Comparison of ENCODE assay signal across 19 cellular contexts in the genomic region with DNA sequence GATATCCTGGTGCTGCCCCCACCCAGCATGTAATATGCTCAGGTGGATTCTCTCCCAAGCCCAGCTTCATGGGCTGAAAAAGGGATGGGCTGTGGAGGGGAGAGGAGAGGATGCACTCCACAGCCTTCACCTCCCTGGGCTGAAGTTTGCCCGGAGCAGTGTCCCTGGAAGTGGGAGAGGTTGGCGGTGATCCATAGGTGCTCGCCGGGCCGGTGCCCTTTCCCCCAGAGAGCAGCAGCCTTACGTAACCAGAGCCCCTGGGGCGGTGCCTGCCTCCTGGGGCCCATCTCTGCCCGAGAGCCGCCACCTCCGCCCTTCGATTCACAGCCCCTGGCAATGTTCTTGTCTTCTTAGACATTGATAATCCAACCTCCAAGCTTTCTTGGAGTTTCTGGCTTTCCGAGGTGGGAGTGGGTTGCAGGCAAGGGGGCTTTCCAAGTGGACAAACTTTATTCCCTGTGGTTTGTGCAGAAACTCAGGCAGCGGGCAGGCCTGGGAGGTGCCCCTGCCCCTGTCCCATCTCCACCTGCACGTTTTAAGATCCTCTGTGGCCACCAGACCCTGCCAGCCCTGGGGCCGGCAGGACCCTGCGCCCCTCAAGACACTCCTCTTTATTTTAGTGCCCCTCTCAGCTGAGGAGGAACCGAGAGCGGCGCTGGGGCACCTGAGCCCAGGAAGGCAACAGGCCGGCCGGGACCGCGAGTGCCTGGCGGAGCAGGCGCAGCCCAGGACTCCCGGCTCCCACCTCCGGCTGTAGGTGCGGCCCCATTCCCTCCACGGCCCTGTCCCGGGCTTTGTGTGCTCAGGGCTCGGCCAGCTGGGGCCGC. TPM values are rescaled to one million over a fixed set of nuclear protein-coding genes. Genes with fewer than 3 reads are reported as not detected.
DNase-seq lines count a peak whose midpoint lies in the region; ATAC-seq, FAIRE-seq and TF ChIP-seq lines count a peak whose summit lies in the region.
"Had no signal": no experiment of that assay in that cellular context is flagged by ENCODE, and none has a peak within 500 bp of the region (broad histone marks: within the 10 kb centered on the region; RNA-seq: fewer than 3 reads in every experiment).

No MANE protein-coding gene starts in this region.

- peaks cover 52% of the 10 kb centered on the region for H3K79me2 ChIP-seq in K562 (ENCODE audit: control insufficient read depth, insufficient read depth, low read length)

- WGBS in K562 (ENCODE audit: insufficient coverage, low coverage, missing lambda C conversion rate): 93% methylated on average over 19 of the region's 32 CpGs
- 21% methylated on average over 10 of the region's 32 CpGs for WGBS in right lobe of liver (ENCODE audit: insufficient coverage, low coverage, low lambda C conversion rate, missing lambda C conversion rate)
- WGBS in upper lobe of left lung, 2 donors: 55 to 63% methylated on average over 16 to 28 of the region's 32 CpGs

- H3K9me3 ChIP-seq in K562 (replicated peaks; ENCODE audit: control insufficient read depth, insufficient read depth, low read depth, low read length): no peaks in the 10 kb centered on the region
- H3K9me3 ChIP-seq in right lobe of liver: no peaks in the 10 kb centered on the region
- H3K9me3 ChIP-seq in upper lobe of left lung: no peaks in the 10 kb centered on the region
- H3K9me3 ChIP-seq: ascending aorta had no signal

- CTCF ChIA-PET in K562 (lab: Yijun Ruan, JAX; ENCODE audit: low intra/inter-chr PET ratio): no interaction called here

- peaks cover 14% of the 10 kb centered on the region for H3K36me3 Mint-ChIP-seq in activated naive CD8-positive, alpha-beta T cell treated with anti-CD3 and anti-CD28 coated beads for 36 hours
- peaks cover 9% of the 10 kb centered on the region for H3K36me3 Mint-ChIP-seq in activated naive CD8-positive, alpha-beta T cell treated with anti-CD3 and anti-CD28 coated beads, Interleukin-2, amount 50 U/mL, for 24 hours (ENCODE audit: low read depth)

- H4K20me1 ChIP-seq in K562 (replicated peaks; ENCODE audit: control insufficient read depth, insufficient read depth, low read length): no peaks in the 10 kb centered on the region

- H3K4me1 ChIP-seq in K562 (replicated peaks in 1 of 2; ENCODE audit: control insufficient read depth in 2 of 2, insufficient read depth in 2 of 2, low read length in 2 of 2) (peaks cover 4 to 88% of the 10 kb centered on the region in 2 experiments; a peak in 3 of 5 replicates), right lobe of liver (peaks cover 0 to 50% (median 17%) of the 10 kb centered on the region in 4 donors), upper lobe of left lung (peaks cover 38 to 94% (median 61%) of the 10 kb centered on the region in 4 donors)

- in situ Hi-C loops in K562 (cut with MboI): no loop called here

- H3K27me3 ChIP-seq in K562 (ENCODE audit: control insufficient read depth in 2 of 2, insufficient read depth in 2 of 2, low read length in 2 of 2): no peaks in the 10 kb centered on the region
- H3K27me3 ChIP-seq in right lobe of liver: no peaks in the 10 kb centered on the region
- no peaks in the 10 kb centered on the region for H3K27me3 ChIP-seq in upper lobe of left lung
- H3K27me3 ChIP-seq: ascending aorta had no signal

- no peak overlapping the region for H2AFZ ChIP-seq in K562 (ENCODE audit: low read depth, low read length)

- no peak for TF ChIP-seq RAD21 in K562 (CRISPR knock-in tag; conservative IDR thresholded peaks at IDR 0.05 in 1 of 2, IDR thresholded peaks at IDR 0.05 in 1 of 2)

- no peak for TF ChIP-seq CTCF in K562 (IDR thresholded peaks at IDR 0.05 in 2 of 3, conservative IDR thresholded peaks at IDR 0.05 in 1 of 3; ENCODE audit: insufficient read depth in 2 of 3, low read depth in 1 of 3, low read length in 3 of 3)
- TF ChIP-seq CTCF in right lobe of liver (IDR thresholded peaks at IDR 0.05): no peak
- TF ChIP-seq CTCF in upper lobe of left lung (IDR thresholded peaks at IDR 0.05): no peak

- no peak overlapping the region for H3K4me3 ChIP-seq in K562
- H3K4me3 ChIP-seq in right lobe of liver: peak overlapping the region; percentile 9 to 88 (median 72)
- no peak overlapping the region for H3K4me3 ChIP-seq in upper lobe of left lung
- H3K4me3 ChIP-seq: ascending aorta had no signal

- intact Hi-C loops in K562 (cut with micrococcal nuclease) (no loop called here), right lobe of liver (cut with DNase I) (no loop called here)

- peaks cover 51% of the 10 kb centered on the region; the same call in 2 of the 3 replicates for H3K36me3 ChIP-seq in K562 (ENCODE audit: control insufficient read depth, insufficient read depth, low read length)
- no peaks in the 10 kb centered on the region for H3K36me3 ChIP-seq in right lobe of liver
- no peaks in the 10 kb centered on the region for H3K36me3 ChIP-seq in upper lobe of left lung
- H3K36me3 ChIP-seq: ascending aorta had no signal

- H3K9me3 Mint-ChIP-seq in activated naive CD8-positive, alpha-beta T cell treated with anti-CD3 and anti-CD28 coated beads for 36 hours: no peaks in the 10 kb centered on the region
- no peaks in the 10 kb centered on the region for H3K9me3 Mint-ChIP-seq in activated naive CD8-positive, alpha-beta T cell treated with anti-CD3 and anti-CD28 coated beads, Interleukin-2, amount 50 U/mL, for 24 hours
- H3K9me3 Mint-ChIP-seq: activated T-helper 17 cell treated with anti-CD3 and anti-CD28 coated beads, Interleukin-2, amount 50 U/mL, for 72 hours; stimulated activated effector memory CD8-positive, alpha-beta T cell treated with anti-CD3 and anti-CD28 coated beads, Interleukin-12 subunit alpha, Interleukin-12 subunit beta, amount 100 ng/mL, for 72 hours had no signal

- H3K4me3 Mint-ChIP-seq in activated naive CD8-positive, alpha-beta T cell treated with anti-CD3 and anti-CD28 coated beads for 36 hours: no peak overlapping the region
- H3K4me3 Mint-ChIP-seq in activated naive CD8-positive, alpha-beta T cell treated with anti-CD3 and anti-CD28 coated beads, Interleukin-2, amount 50 U/mL, for 24 hours: no peak overlapping the region
- H3K4me3 Mint-ChIP-seq: activated T-helper 17 cell treated with anti-CD3 and anti-CD28 coated beads, Interleukin-2, amount 50 U/mL, for 72 hours had no signal

- H3K27ac Mint-ChIP-seq in activated naive CD8-positive, alpha-beta T cell treated with anti-CD3 and anti-CD28 coated beads for 36 hours: peak overlapping the region; percentile 11
- H3K27ac Mint-ChIP-seq in activated naive CD8-positive, alpha-beta T cell treated with anti-CD3 and anti-CD28 coated beads, Interleukin-2, amount 50 U/mL, for 24 hours: no peak overlapping the region
- H3K27ac Mint-ChIP-seq: activated T-helper 17 cell treated with anti-CD3 and anti-CD28 coated beads, Interleukin-2, amount 50 U/mL, for 72 hours; stimulated activated effector memory CD8-positive, alpha-beta T cell treated with anti-CD3 and anti-CD28 coated beads, Interleukin-12 subunit alpha, Interleukin-12 subunit beta, amount 100 ng/mL, for 72 hours had no signal

- DNase-seq in activated naive CD8-positive, alpha-beta T cell treated with anti-CD3 and anti-CD28 coated beads for 36 hours: no peak
- no peak for DNase-seq in activated naive CD8-positive, alpha-beta T cell treated with anti-CD3 and anti-CD28 coated beads, Interleukin-2, amount 50 U/mL, for 24 hours
- DNase-seq in K562 (ENCODE audit: extremely low read depth in 1 of 4, low spot score in 3 of 4): no peak
- peak; percentile 87 to 94 (median 88) for DNase-seq in right lobe of liver
- peak; percentile 77 to 78 for DNase-seq in upper lobe of left lung
- no peak for DNase-seq in inferior parietal cortex (ENCODE audit: extremely low spot score)
- no peak for DNase-seq in cerebellar cortex (ENCODE audit: low spot score)
- no peak for DNase-seq in EL
- DNase-seq: activated CD4-positive, alpha-beta T cell treated with anti-CD3 and anti-CD28 coated beads, Interleukin-2, amount 50 U/mL, for 4 hours; effector memory CD4-positive, alpha-beta T cell; KBM-7; NCI-H187 treated with DMSO at 0.1 percent for 48 hours; retina; stimulated activated CD4-positive, alpha-beta T cell treated with anti-CD3 and anti-CD28 coated beads, Interleukin-4, amount 100 ng/mL, for 4 hours had no signal

- peak overlapping the region in 1 of 2 experiments; percentile 85; a peak in 1 of 4 replicates for H3K9ac ChIP-seq in K562 (ENCODE audit: insufficient read depth in 1 of 2, low read depth in 2 of 2, low read length in 2 of 2)

- ATAC-seq in activated naive CD8-positive, alpha-beta T cell treated with anti-CD3 and anti-CD28 coated beads, Interleukin-2, amount 50 U/mL, for 24 hours: no peak
- ATAC-seq in K562: no peak
- peak; percentile 13 to 41 (median 36) for ATAC-seq in right lobe of liver
- no peak for ATAC-seq in upper lobe of left lung (ENCODE audit: low FRiP score in 2 of 2)
- ATAC-seq: activated T-helper 17 cell treated with anti-CD3 and anti-CD28 coated beads, Interleukin-2, amount 50 U/mL, for 72 hours; stimulated activated effector memory CD8-positive, alpha-beta T cell treated with anti-CD3 and anti-CD28 coated beads, Interleukin-12 subunit alpha, Interleukin-12 subunit beta, amount 100 ng/mL, for 72 hours had no signal

- no peak for TF ChIP-seq EP300 in K562 (IDR thresholded peaks at IDR 0.05; ENCODE audit: low read length)
- TF ChIP-seq EP300 in upper lobe of left lung (IDR thresholded peaks at IDR 0.05): no peak

- POLR2A ChIA-PET in K562 (lab: Yijun Ruan, JAX): interaction anchor here (0.6 kb wide), 1 partner anchor 88 kb away, joined by 3 read pairs; no protein-coding TSS in a partner anchor

- no peaks in the 10 kb centered on the region for H3K27me3 Mint-ChIP-seq in activated naive CD8-positive, alpha-beta T cell treated with anti-CD3 and anti-CD28 coated beads for 36 hours
- no peaks in the 10 kb centered on the region for H3K27me3 Mint-ChIP-seq in activated naive CD8-positive, alpha-beta T cell treated with anti-CD3 and anti-CD28 coated beads, Interleukin-2, amount 50 U/mL, for 24 hours
- H3K27me3 Mint-ChIP-seq: activated T-helper 17 cell treated with anti-CD3 and anti-CD28 coated beads, Interleukin-2, amount 50 U/mL, for 72 hours had no signal

- TF ChIP-seq POLR2A in K562 (conservative IDR thresholded peaks at IDR 0.05) (no peak), right lobe of liver (IDR thresholded peaks at IDR 0.05) (no peak), upper lobe of left lung (IDR thresholded peaks at IDR 0.05) (no peak)

- no peak overlapping the region for H3K27ac ChIP-seq in K562 (ENCODE audit: extremely low read depth, low read depth, low read length)
- H3K27ac ChIP-seq in right lobe of liver: peak overlapping the region in 2 of 3 donors; percentile 86 to 94
- peak overlapping the region in 3 of 4 donors; percentile 36 to 53 (median 42) for H3K27ac ChIP-seq in upper lobe of left lung
- H3K27ac ChIP-seq: ascending aorta had no signal

- H3K4me2 ChIP-seq in K562 (ENCODE audit: insufficient read depth, low read length): no peak overlapping the region

- BruUV-seq in K562 (replicated peaks; lab: Mats Ljungman, UMichigan): no TSS peak

- peaks cover 17% of the 10 kb centered on the region for H3K4me1 Mint-ChIP-seq in activated naive CD8-positive, alpha-beta T cell treated with anti-CD3 and anti-CD28 coated beads for 36 hours
- H3K4me1 Mint-ChIP-seq in activated naive CD8-positive, alpha-beta T cell treated with anti-CD3 and anti-CD28 coated beads, Interleukin-2, amount 50 U/mL, for 24 hours: peaks cover 24% of the 10 kb centered on the region

- FAIRE-seq in K562 (lab: Jason Lieb, UNC): no peak
- FAIRE-seq: GM18507 had no signal

- H3K9me1 ChIP-seq in K562 (ENCODE audit: control insufficient read depth, insufficient read depth, low read length): no peaks in the 10 kb centered on the region

RNA-seq across cellular contexts. Expression of a gene that starts 3.1 kb away (rescaled TPM):
- 10 to 100 TPM; 84.5 to 86.0 TPM for total RNA-seq in activated naive CD8-positive, alpha-beta T cell treated with anti-CD3 and anti-CD28 coated beads for 36 hours
- total RNA-seq in K562 (2011; cell fraction: chromatin; rRNA removed; ENCODE audit: low replicate concordance): 25.8 and 70.2 TPM in 2 replicates
- total RNA-seq in K562 (2011; cell fraction: nucleolus; rRNA removed): 50.4 and 60.9 TPM in 2 replicates
- total RNA-seq in K562 (2011; cell fraction: nucleoplasm; rRNA removed): 29.8 and 30.4 TPM in 2 replicates
- 4.9 and 6.5 TPM in 2 replicates for total RNA-seq in K562 (2014; rRNA removed)
- 0.80 and 1.3 TPM in 2 replicates for total RNA-seq in K562 (2014; rRNA removed; fragmentation: Illumina TruSeq; extraction: Trizol)
- 3.0 and 3.3 TPM in 2 replicates for total RNA-seq in K562 (2015; rRNA removed; fragmentation: Illumina TruSeq; extraction: Trizol)
- 10.0 and 12.6 TPM in 2 replicates for total RNA-seq in K562 (2021)
- 5.7 and 9.4 TPM in 2 replicates for polyA plus RNA-seq in K562 (2011; rRNA removed)
- polyA plus RNA-seq in K562 (2011; cell fraction: cytosol; rRNA removed): 3.8 and 9.9 TPM in 2 replicates
- 72.9 and 107 TPM in 2 replicates for polyA plus RNA-seq in K562 (2011; cell fraction: nucleus; rRNA removed)
- polyA plus RNA-seq in K562 (2012): 6.3 and 9.5 TPM in 2 replicates
- 1.4 and 4.3 TPM in 2 replicates for polyA plus RNA-seq in K562 (2014; fragmentation: Illumina TruSeq; extraction: Trizol)
- under 1 TPM; 0.44 to 0.46 TPM for polyA plus RNA-seq in K562 (2014; fragmentation: Nextera tagmentation; extraction: Ambion mirVana)
- 8.1 and 10.6 TPM in 2 replicates for polyA plus RNA-seq in K562 (2014; rRNA removed)
- polyA minus RNA-seq in K562 (2011; rRNA and poly(A)+ RNA removed): 1.0 and 1.4 TPM in 2 replicates
- 2.6 and 4.5 TPM in 2 replicates for polyA minus RNA-seq in K562 (2011; cell fraction: cytosol; rRNA and poly(A)+ RNA removed)
- 20.9 and 23.9 TPM in 2 replicates for polyA minus RNA-seq in K562 (2011; cell fraction: nucleus; rRNA and poly(A)+ RNA removed)
- total RNA-seq in right lobe of liver: 10 to 100 TPM in 4 of 6 experiments, 1 to 10 TPM in 2; 7.2 to 18.1 (median 11.8) TPM
- total RNA-seq in upper lobe of left lung: 100 to 1,000 TPM in 1 of 6 donors, 10 to 100 TPM in 5; 18.8 to 174 (median 34.1) TPM

RNA-seq across cellular contexts. Expression of a gene that starts 4.4 kb away (rescaled TPM):
- total RNA-seq in activated naive CD8-positive, alpha-beta T cell treated with anti-CD3 and anti-CD28 coated beads for 36 hours: 10 to 100 TPM; 56.0 to 60.3 TPM
- 33.6 and 106 TPM in 2 replicates for total RNA-seq in K562 (2011; cell fraction: chromatin; rRNA removed; ENCODE audit: low replicate concordance)
- 86.7 and 90.7 TPM in 2 replicates for total RNA-seq in K562 (2011; cell fraction: nucleolus; rRNA removed)
- 54.1 and 55.3 TPM in 2 replicates for total RNA-seq in K562 (2011; cell fraction: nucleoplasm; rRNA removed)
- total RNA-seq in K562 (2014; rRNA removed) (120 and 148 TPM in 2 replicates), K562 (2014; rRNA removed; fragmentation: Illumina TruSeq; extraction: Trizol) (3.4 and 6.3 TPM in 2 replicates), K562 (2015; rRNA removed; fragmentation: Illumina TruSeq; extraction: Trizol) (55.8 and 56.1 TPM in 2 replicates), K562 (2021) (110 and 124 TPM in 2 replicates), right lobe of liver (100 to 1,000 TPM in 2 of 6 experiments, 10 to 100 TPM in 4; 48.8 to 130 (median 76.7) TPM), upper lobe of left lung (10 to 100 TPM; 34.9 to 85.7 (median 53.3) TPM)
- polyA plus RNA-seq in K562 (2011; rRNA removed) (35.2 and 47.4 TPM in 2 replicates), K562 (2014; fragmentation: Illumina TruSeq; extraction: Trizol) (12.8 and 40.4 TPM in 2 replicates), K562 (2014; fragmentation: Nextera tagmentation; extraction: Ambion mirVana) (1 to 10 TPM in 1 of 2 experiments, under 1 TPM in 1; 0.80 to 3.5 TPM), K562 (2014; rRNA removed) (111 and 123 TPM in 2 replicates)
- 70.6 and 207 TPM in 2 replicates for polyA plus RNA-seq in K562 (2011; cell fraction: cytosol; rRNA removed)
- 72.7 and 125 TPM in 2 replicates for polyA plus RNA-seq in K562 (2011; cell fraction: nucleus; rRNA removed)
- polyA plus RNA-seq in K562 (2012): 63.1 and 76.1 TPM in 2 replicates
- polyA minus RNA-seq in K562 (2011; rRNA and poly(A)+ RNA removed): 5.2 and 5.6 TPM in 2 replicates
- 19.4 and 28.1 TPM in 2 replicates for polyA minus RNA-seq in K562 (2011; cell fraction: cytosol; rRNA and poly(A)+ RNA removed)
- 21.5 and 23.7 TPM in 2 replicates for polyA minus RNA-seq in K562 (2011; cell fraction: nucleus; rRNA and poly(A)+ RNA removed)

RNA-seq across cellular contexts. Expression of a gene that starts 10.0 kb away (rescaled TPM):
- 100 to 1,000 TPM; 127 to 128 TPM for total RNA-seq in activated naive CD8-positive, alpha-beta T cell treated with anti-CD3 and anti-CD28 coated beads for 36 hours
- total RNA-seq in K562 (2011; cell fraction: chromatin; rRNA removed; ENCODE audit: low replicate concordance): 30.5 and 94.1 TPM in 2 replicates
- 171 and 175 TPM in 2 replicates for total RNA-seq in K562 (2011; cell fraction: nucleolus; rRNA removed)
- total RNA-seq in K562 (2011; cell fraction: nucleoplasm; rRNA removed): 71.2 and 82.5 TPM in 2 replicates
- total RNA-seq in K562 (2014; rRNA removed): 198 and 279 TPM in 2 replicates
- 22.9 and 36.2 TPM in 2 replicates for total RNA-seq in K562 (2014; rRNA removed; fragmentation: Illumina TruSeq; extraction: Trizol)
- total RNA-seq in K562 (2015; rRNA removed; fragmentation: Illumina TruSeq; extraction: Trizol): 75.4 and 76.5 TPM in 2 replicates
- 177 and 184 TPM in 2 replicates for total RNA-seq in K562 (2021)
- 105 and 115 TPM in 2 replicates for polyA plus RNA-seq in K562 (2011; rRNA removed)
- 139 and 392 TPM in 2 replicates for polyA plus RNA-seq in K562 (2011; cell fraction: cytosol; rRNA removed)
- 292 and 379 TPM in 2 replicates for polyA plus RNA-seq in K562 (2011; cell fraction: nucleus; rRNA removed)
- polyA plus RNA-seq in K562 (2012): 145 and 152 TPM in 2 replicates
- 80.9 and 91.6 TPM in 2 replicates for polyA plus RNA-seq in K562 (2014; fragmentation: Illumina TruSeq; extraction: Trizol)
- 10 to 100 TPM in 1 of 2 experiments, 1 to 10 TPM in 1; 7.3 to 11.6 TPM for polyA plus RNA-seq in K562 (2014; fragmentation: Nextera tagmentation; extraction: Ambion mirVana)
- 262 and 265 TPM in 2 replicates for polyA plus RNA-seq in K562 (2014; rRNA removed)
- polyA minus RNA-seq in K562 (2011; rRNA and poly(A)+ RNA removed): 8.4 and 17.6 TPM in 2 replicates
- 56.4 and 65.7 TPM in 2 replicates for polyA minus RNA-seq in K562 (2011; cell fraction: cytosol; rRNA and poly(A)+ RNA removed)
- polyA minus RNA-seq in K562 (2011; cell fraction: nucleus; rRNA and poly(A)+ RNA removed): 80.4 and 108 TPM in 2 replicates
- 100 to 1,000 TPM in 1 of 6 experiments, 10 to 100 TPM in 5; 22.7 to 126 (median 32.6) TPM for total RNA-seq in right lobe of liver
- total RNA-seq in upper lobe of left lung: 100 to 1,000 TPM in 4 of 6 donors, 10 to 100 TPM in 2; 69.5 to 210 (median 111) TPM

RNA-seq across cellular contexts. Expression of a gene that starts 15.3 kb away (rescaled TPM):
- under 1 TPM in 1 of 2 experiments, not detected in 1; 0.10 TPM for total RNA-seq in activated naive CD8-positive, alpha-beta T cell treated with anti-CD3 and anti-CD28 coated beads for 36 hours
- 0.83 and 4.1 TPM in 2 replicates for total RNA-seq in K562 (2011; cell fraction: chromatin; rRNA removed; ENCODE audit: low replicate concordance)
- total RNA-seq in K562 (2011; cell fraction: nucleolus; rRNA removed): 3.3 and 3.8 TPM in 2 replicates
- 1.8 and 2.3 TPM in 2 replicates for total RNA-seq in K562 (2011; cell fraction: nucleoplasm; rRNA removed)
- total RNA-seq in K562 (2014; rRNA removed) (0.50 and 0.57 TPM in 2 replicates), K562 (2014; rRNA removed; fragmentation: Illumina TruSeq; extraction: Trizol) (not detected in 2 replicates), K562 (2015; rRNA removed; fragmentation: Illumina TruSeq; extraction: Trizol) (0.11 and 0.14 TPM in 2 replicates), K562 (2021) (0.85 and 1.1 TPM in 2 replicates), right lobe of liver (under 1 TPM; 0.43 to 0.70 (median 0.56) TPM), upper lobe of left lung (10 to 100 TPM in 1 of 6 donors, 1 to 10 TPM in 5; 1.7 to 16.8 (median 5.8) TPM)
- polyA plus RNA-seq in K562 (2011; rRNA removed) (0.18 and 0.22 TPM in 2 replicates), K562 (2014; fragmentation: Illumina TruSeq; extraction: Trizol) (0.14 TPM in 1 of 2 replicates, not detected in the other), K562 (2014; fragmentation: Nextera tagmentation; extraction: Ambion mirVana) (not detected), K562 (2014; rRNA removed) (0.30 and 0.54 TPM in 2 replicates)
- polyA plus RNA-seq in K562 (2011; cell fraction: cytosol; rRNA removed): 0.29 and 2.5 TPM in 2 replicates
- polyA plus RNA-seq in K562 (2011; cell fraction: nucleus; rRNA removed): 0.56 and 2.4 TPM in 2 replicates
- polyA plus RNA-seq in K562 (2012): 0.61 and 1.5 TPM in 2 replicates
- 0.12 and 0.14 TPM in 2 replicates for polyA minus RNA-seq in K562 (2011; rRNA and poly(A)+ RNA removed)
- 0.73 and 1.1 TPM in 2 replicates for polyA minus RNA-seq in K562 (2011; cell fraction: cytosol; rRNA and poly(A)+ RNA removed)
- 0.44 and 0.81 TPM in 2 replicates for polyA minus RNA-seq in K562 (2011; cell fraction: nucleus; rRNA and poly(A)+ RNA removed)
- total RNA-seq: A172, ascending aorta had no signal

RNA-seq across cellular contexts. Expression of a gene that starts 21.9 kb away (rescaled TPM):
- total RNA-seq in activated naive CD8-positive, alpha-beta T cell treated with anti-CD3 and anti-CD28 coated beads for 36 hours: 100 to 1,000 TPM; 123 to 128 TPM
- 214 and 929 TPM in 2 replicates for total RNA-seq in K562 (2011; cell fraction: chromatin; rRNA removed; ENCODE audit: low replicate concordance)
- total RNA-seq in K562 (2011; cell fraction: nucleolus; rRNA removed): 1,026 and 1,077 TPM in 2 replicates
- 329 and 385 TPM in 2 replicates for total RNA-seq in K562 (2011; cell fraction: nucleoplasm; rRNA removed)
- 116 and 158 TPM in 2 replicates for total RNA-seq in K562 (2014; rRNA removed)
- 18.6 and 26.7 TPM in 2 replicates for total RNA-seq in K562 (2014; rRNA removed; fragmentation: Illumina TruSeq; extraction: Trizol)
- total RNA-seq in K562 (2015; rRNA removed; fragmentation: Illumina TruSeq; extraction: Trizol): 83.6 and 87.9 TPM in 2 replicates
- total RNA-seq in K562 (2021): 267 TPM in 2 replicates
- polyA plus RNA-seq in K562 (2011; rRNA removed): 118 and 173 TPM in 2 replicates
- 121 and 296 TPM in 2 replicates for polyA plus RNA-seq in K562 (2011; cell fraction: cytosol; rRNA removed)
- 1,454 and 2,407 TPM in 2 replicates for polyA plus RNA-seq in K562 (2011; cell fraction: nucleus; rRNA removed)
- polyA plus RNA-seq in K562 (2012): 192 and 214 TPM in 2 replicates
- 112 and 139 TPM in 2 replicates for polyA plus RNA-seq in K562 (2014; fragmentation: Illumina TruSeq; extraction: Trizol)
- polyA plus RNA-seq in K562 (2014; fragmentation: Nextera tagmentation; extraction: Ambion mirVana): 1 to 10 TPM; 5.0 to 6.8 TPM
- polyA plus RNA-seq in K562 (2014; rRNA removed): 373 and 378 TPM in 2 replicates
- polyA minus RNA-seq in K562 (2011; rRNA and poly(A)+ RNA removed): 14.4 and 20.6 TPM in 2 replicates
- 48.0 and 67.2 TPM in 2 replicates for polyA minus RNA-seq in K562 (2011; cell fraction: cytosol; rRNA and poly(A)+ RNA removed)
- 214 and 219 TPM in 2 replicates for polyA minus RNA-seq in K562 (2011; cell fraction: nucleus; rRNA and poly(A)+ RNA removed)
- 10 to 100 TPM; 28.5 to 44.8 (median 40.3) TPM for total RNA-seq in right lobe of liver
- 100 to 1,000 TPM in 4 of 6 donors, 10 to 100 TPM in 2; 53.0 to 535 (median 107) TPM for total RNA-seq in upper lobe of left lung

Comparison
In these comparisons a context has a peak if more than half of its experiments do, and no peak if none do; other contexts are left out.
1. DNase-seq: peak in right lobe of liver (3 of 3) and upper lobe of left lung (2 of 2); none in activated naive CD8-positive, alpha-beta T cell treated with anti-CD3 and anti-CD28 coated beads for 36 hours (single experiment), activated naive CD8-positive, alpha-beta T cell treated with anti-CD3 and anti-CD28 coated beads, Interleukin-2, amount 50 U/mL, for 24 hours (single experiment), K562 (0 of 4), inferior parietal cortex (single experiment), cerebellar cortex (single experiment) and EL (single experiment).
2. ATAC-seq: peak in right lobe of liver (4 of 4); none in activated naive CD8-positive, alpha-beta T cell treated with anti-CD3 and anti-CD28 coated beads, Interleukin-2, amount 50 U/mL, for 24 hours (single experiment), K562 (single experiment) and upper lobe of left lung (0 of 2).
3. H3K4me3 ChIP-seq: peak in right lobe of liver (3 of 3); none in K562 (single experiment) and upper lobe of left lung (0 of 4).